Comparison of ENCODE assay signal across 8 cellular contexts in the genomic region with DNA sequence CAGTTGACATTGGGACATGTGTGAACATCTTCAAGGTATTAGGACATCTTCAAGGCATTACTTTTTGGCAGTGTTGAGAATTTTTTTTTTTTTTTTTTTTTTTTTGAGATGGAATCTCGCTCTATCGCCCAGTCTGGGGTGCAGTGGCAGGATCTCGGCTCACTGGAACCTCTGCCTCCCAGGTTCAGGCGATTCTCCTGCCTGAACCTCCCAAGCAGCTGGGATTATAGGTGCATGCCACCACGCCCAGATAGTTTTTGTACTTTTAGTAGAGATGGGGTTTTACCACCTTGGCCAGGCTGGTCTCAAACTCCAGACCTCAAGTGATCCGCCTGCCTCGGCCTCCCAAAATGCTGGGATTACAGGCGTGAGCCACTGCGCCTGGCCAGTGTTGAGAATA. TPM values are rescaled to one million over a fixed set of nuclear protein-coding genes. Genes with fewer than 3 reads are reported as not detected.
DNase-seq lines count a peak whose midpoint lies in the region; ATAC-seq and TF ChIP-seq lines count a peak whose summit lies in the region.
"Not testable (repeated sequence)": the region's sequence is repeated elsewhere in the genome, so short reads cannot be mapped to it uniquely, and the experiment has no call there.

No MANE protein-coding gene starts in this region.

- TF ChIP-seq POLR2A in spleen (IDR thresholded peaks at IDR 0.05), result not testable (repeated sequence)

- not testable (repeated sequence) for H3K27ac Mint-ChIP-seq in activated T-helper 1 cell treated with anti-CD3 and anti-CD28 coated beads, Interleukin-12 subunit alpha, Interleukin-12 subunit beta, Interleukin-2, Interleukin-4 antibody, amounts not matched to agents 30 ng/mL and 10 ng/mL and 1 ng/mL, durations not matched to agents 14 hours and 24 hours and 36 hours
- H3K27ac Mint-ChIP-seq in natural killer cell, result peak overlapping the region; percentile 78 to 97

- H3K9me2 ChIP-seq in GM23248 (ENCODE audit: insufficient read depth), result not testable (repeated sequence)

- intact Hi-C loops in activated T-helper 1 cell treated with anti-CD3 and anti-CD28 coated beads, Interleukin-12 subunit alpha, Interleukin-12 subunit beta, Interleukin-2, Interleukin-4 antibody, amounts not matched to agents 30 ng/mL and 10 ng/mL and 1 ng/mL, durations not matched to agents 14 hours and 24 hours and 36 hours (cut with micrococcal nuclease), result loop anchor here (2.0 to 10.0 kb wide), 4 partner anchors 14 to 1216 kb away; no protein-coding TSS in a partner anchor
- intact Hi-C loops in colonic mucosa (cut with DNase I); left ventricle myocardium superior (cut with micrococcal nuclease); natural killer cell (cut with micrococcal nuclease): not testable (repeated sequence)
- intact Hi-C loops in spleen (cut with DNase I; ENCODE audit: low total_unique reads), result loop anchor here (10.0 kb wide), 1 partner anchor 66 kb away; no protein-coding TSS in a partner anchor

- H3K4me3 ChIP-seq in ACC112 (ENCODE audit: low read depth, low read length), result peak overlapping the region; percentile 83
- H3K4me3 ChIP-seq in GM23248, result peak overlapping the region; percentile 98; the same call in 1 of the 2 replicates
- H3K4me3 ChIP-seq in colonic mucosa, result peak overlapping the region; percentile 7
- H3K4me3 ChIP-seq in spleen, result peak overlapping the region in 6 of 8 donors; percentile 4 to 96 (median 91)

- H3K4me2 ChIP-seq in GM23248 (ENCODE audit: unreplicated experiment), result peak overlapping the region; percentile 99

- peaks cover 67% of the 10 kb centered on the region for H3K4me1 Mint-ChIP-seq in activated T-helper 1 cell treated with anti-CD3 and anti-CD28 coated beads, Interleukin-12 subunit alpha, Interleukin-12 subunit beta, Interleukin-2, Interleukin-4 antibody, amounts not matched to agents 30 ng/mL and 10 ng/mL and 1 ng/mL, durations not matched to agents 14 hours and 24 hours and 36 hours (ENCODE audit: low read depth)
- H3K4me1 Mint-ChIP-seq in natural killer cell, result peaks cover 66 to 78% of the 10 kb centered on the region in 2 donors

- CTCF ChIA-PET in RWPE1 (lab: Yijun Ruan, JAX), result interaction anchor here (0.5 kb wide), 1 partner anchor 339 kb away, joined by 3 read pairs; no protein-coding TSS in a partner anchor

- peak overlapping the region; percentile 23 for H3K4me3 Mint-ChIP-seq in activated T-helper 1 cell treated with anti-CD3 and anti-CD28 coated beads, Interleukin-12 subunit alpha, Interleukin-12 subunit beta, Interleukin-2, Interleukin-4 antibody, amounts not matched to agents 30 ng/mL and 10 ng/mL and 1 ng/mL, durations not matched to agents 14 hours and 24 hours and 36 hours
- H3K4me3 Mint-ChIP-seq in natural killer cell, result peak overlapping the region; percentile 69

- H4K20me1 ChIP-seq in GM23248 (ENCODE audit: insufficient read depth), result peaks cover 18% of the 10 kb centered on the region; the same call in 1 of the 2 replicates

- H3K4me1 ChIP-seq in ACC112 (ENCODE audit: control insufficient read depth, insufficient read depth, low read length, unreplicated experiment) (peaks cover 36% of the 10 kb centered on the region), GM23248 (ENCODE audit: insufficient read depth) (peaks cover 48% of the 10 kb centered on the region), spleen (peaks cover 44 to 90% (median 86%) of the 10 kb centered on the region in 6 donors)
- not testable (repeated sequence) for H3K4me1 ChIP-seq in colonic mucosa

- in situ Hi-C loops in GM23248 (cut with MboI), result not testable (repeated sequence)

- H3K9ac ChIP-seq in GM23248; colonic mucosa (ENCODE audit: low read depth in 2 of 2, low read length in 2 of 2): not testable (repeated sequence)

- not testable (repeated sequence) for H2AFZ ChIP-seq in ACC112 (ENCODE audit: low read length, unreplicated experiment); GM23248

- WGBS in GM23248 (ENCODE audit: low coverage in 1 of 2, low lambda C conversion rate in 2 of 2, missing lambda C conversion rate in 2 of 2), 2 experiments, result 91 to 94% methylated on average over 8 to 9 of the region's 9 CpGs
- 74 to 85% (median 75%) methylated on average over 8 to 9 of the region's 9 CpGs for WGBS in spleen, 5 donors

- POLR2A ChIA-PET in RWPE1 (lab: Yijun Ruan, JAX; ENCODE audit: low non-redundant PET), result not testable (repeated sequence)

- not testable (repeated sequence) for H3K27me3 ChIP-seq in ACC112 (ENCODE audit: insufficient read depth, low read length); GM23248 (replicated peaks; ENCODE audit: insufficient read depth); colonic mucosa; spleen (replicated peaks in 1 of 7)

- DNase-seq in GM23248; RWPE1 (ENCODE audit: low spot score); activated T-helper 1 cell treated with anti-CD3 and anti-CD28 coated beads, Interleukin-12 subunit alpha, Interleukin-12 subunit beta, Interleukin-2, Interleukin-4 antibody, amounts not matched to agents 30 ng/mL and 10 ng/mL and 1 ng/mL, durations not matched to agents 14 hours and 24 hours and 36 hours (ENCODE audit: low spot score); colonic mucosa; natural killer cell; spleen: not testable (repeated sequence)
- peak; percentile 15 for DNase-seq in left ventricle myocardium superior

- not testable (repeated sequence) for TF ChIP-seq CTCF in RWPE1 (conservative IDR thresholded peaks at IDR 0.05; ENCODE audit: low read depth); colonic mucosa (IDR thresholded peaks at IDR 0.05); natural killer cell (IDR thresholded peaks at IDR 0.05); spleen (IDR thresholded peaks at IDR 0.05 in 8 of 11, conservative IDR thresholded peaks at IDR 0.05 in 3 of 11)

- H3K9me3 Mint-ChIP-seq in activated T-helper 1 cell treated with anti-CD3 and anti-CD28 coated beads, Interleukin-12 subunit alpha, Interleukin-12 subunit beta, Interleukin-2, Interleukin-4 antibody, amounts not matched to agents 30 ng/mL and 10 ng/mL and 1 ng/mL, durations not matched to agents 14 hours and 24 hours and 36 hours; natural killer cell: not testable (repeated sequence)

- not testable (repeated sequence) for H3K9me3 ChIP-seq in GM23248 (ENCODE audit: low read depth); colonic mucosa; spleen

- not testable (repeated sequence) for H3K27me3 Mint-ChIP-seq in activated T-helper 1 cell treated with anti-CD3 and anti-CD28 coated beads, Interleukin-12 subunit alpha, Interleukin-12 subunit beta, Interleukin-2, Interleukin-4 antibody, amounts not matched to agents 30 ng/mL and 10 ng/mL and 1 ng/mL, durations not matched to agents 14 hours and 24 hours and 36 hours (ENCODE audit: insufficient read depth); natural killer cell (ENCODE audit: low read depth in 2 of 2)

- H3K79me2 ChIP-seq in ACC112 (ENCODE audit: control insufficient read depth, insufficient read depth, low read length, unreplicated experiment), result peaks cover 99% of the 10 kb centered on the region
- peaks cover 100% of the 10 kb centered on the region for H3K79me2 ChIP-seq in GM23248 (ENCODE audit: insufficient read depth)

- H3K36me3 ChIP-seq in ACC112 (ENCODE audit: insufficient read depth, low read length); GM23248 (ENCODE audit: low read depth); colonic mucosa: not testable (repeated sequence)
- peaks cover 0 to 23% (median 0%) of the 10 kb centered on the region in 6 donors for H3K36me3 ChIP-seq in spleen

- not testable (repeated sequence) for ATAC-seq in left ventricle myocardium superior, natural killer cell

- peaks cover 26% of the 10 kb centered on the region for H3K36me3 Mint-ChIP-seq in activated T-helper 1 cell treated with anti-CD3 and anti-CD28 coated beads, Interleukin-12 subunit alpha, Interleukin-12 subunit beta, Interleukin-2, Interleukin-4 antibody, amounts not matched to agents 30 ng/mL and 10 ng/mL and 1 ng/mL, durations not matched to agents 14 hours and 24 hours and 36 hours (ENCODE audit: low read depth)
- not testable (repeated sequence) for H3K36me3 Mint-ChIP-seq in natural killer cell

- not testable (repeated sequence) for H3K27ac ChIP-seq in ACC112 (ENCODE audit: low read depth, low read length); GM23248; colonic mucosa
- H3K27ac ChIP-seq in RWPE1 (peak overlapping the region; percentile 20; the same call in 1 of the 2 replicates), spleen (peak overlapping the region in 6 of 8 donors; percentile 6 to 100 (median 99))

- H3F3A ChIP-seq in GM23248 (ENCODE audit: insufficient read depth), result peaks cover 14% of the 10 kb centered on the region

RNA-seq across cellular contexts. Expression of a gene that starts 5.7 kb away (rescaled TPM):
- 79.4 and 93.9 TPM in 2 replicates for total RNA-seq in GM23248 (2014; rRNA removed; shearing (Covaris generic))
- polyA plus RNA-seq in GM23248 (2016; fragmentation: Nextera tagmentation; extraction: Ambion mirVana) (34.9 and 35.5 TPM in 2 replicates), spleen (10 to 100 TPM; 38.1 to 47.0 (median 42.0) TPM)
- total RNA-seq in activated T-helper 1 cell treated with anti-CD3 and anti-CD28 coated beads, Interleukin-12 subunit alpha, Interleukin-12 subunit beta, Interleukin-2, Interleukin-4 antibody, amounts not matched to agents 30 ng/mL and 10 ng/mL and 1 ng/mL, durations not matched to agents 14 hours and 24 hours and 36 hours, result 56.9 and 67.6 TPM in 2 replicates
- total RNA-seq in colonic mucosa (100 to 1,000 TPM in 1 of 2 donors, 10 to 100 TPM in 1; 79.2 to 111 TPM), left ventricle myocardium superior (58.6 TPM), natural killer cell (100 to 1,000 TPM; 107 to 142 (median 121) TPM), spleen (100 to 1,000 TPM; 144 to 300 (median 212) TPM)

RNA-seq across cellular contexts. Expression of a gene that starts 5.8 kb away (rescaled TPM):
- total RNA-seq in GM23248 (2014; rRNA removed; shearing (Covaris generic)), result 1.1 TPM in 1 of 2 replicates, not detected in the other
- polyA plus RNA-seq in GM23248 (2016; fragmentation: Nextera tagmentation; extraction: Ambion mirVana) (0.39 and 0.56 TPM in 2 replicates), spleen (under 1 TPM; 0.52 to 0.93 (median 0.80) TPM)
- total RNA-seq in activated T-helper 1 cell treated with anti-CD3 and anti-CD28 coated beads, Interleukin-12 subunit alpha, Interleukin-12 subunit beta, Interleukin-2, Interleukin-4 antibody, amounts not matched to agents 30 ng/mL and 10 ng/mL and 1 ng/mL, durations not matched to agents 14 hours and 24 hours and 36 hours, result 0.78 and 0.86 TPM in 2 replicates
- total RNA-seq in colonic mucosa (1 to 10 TPM; 1.0 to 1.8 TPM), left ventricle myocardium superior (0.47 TPM), natural killer cell (under 1 TPM; 0.68 to 0.73 (median 0.70) TPM), spleen (1 to 10 TPM in 5 of 7 donors, under 1 TPM in 2; 0.54 to 2.2 (median 1.4) TPM)

RNA-seq across cellular contexts. Expression of a gene that starts 51.1 kb away (rescaled TPM):
- total RNA-seq in GM23248 (2014; rRNA removed; shearing (Covaris generic)), result 43.9 and 66.8 TPM in 2 replicates
- polyA plus RNA-seq in GM23248 (2016; fragmentation: Nextera tagmentation; extraction: Ambion mirVana), result 52.4 and 52.8 TPM in 2 replicates
- total RNA-seq in activated T-helper 1 cell treated with anti-CD3 and anti-CD28 coated beads, Interleukin-12 subunit alpha, Interleukin-12 subunit beta, Interleukin-2, Interleukin-4 antibody, amounts not matched to agents 30 ng/mL and 10 ng/mL and 1 ng/mL, durations not matched to agents 14 hours and 24 hours and 36 hours, result 50.1 and 53.0 TPM in 2 replicates
- total RNA-seq in colonic mucosa, result 10 to 100 TPM; 38.1 to 59.9 TPM
- total RNA-seq in left ventricle myocardium superior, result 98.4 TPM
- total RNA-seq in natural killer cell, result 10 to 100 TPM; 37.5 to 55.2 (median 43.0) TPM
- total RNA-seq in spleen, result 10 to 100 TPM; 27.3 to 49.4 (median 33.0) TPM
- 10 to 100 TPM in 2 of 3 donors, 1 to 10 TPM in 1; 8.7 to 10.1 (median 10.1) TPM for polyA plus RNA-seq in spleen

Comparison
In these comparisons a context has a peak if more than half of its experiments do, and no peak if none do; other contexts are left out.
1. H3K4me3 ChIP-seq: peak in every context shown above with its lines; median percentile 98 in GM23248; 91 in spleen; 83 in ACC112; 7 in colonic mucosa.